In genomic region chr11:130620566-130620965, GRCh38 we compare ENCODE assay signal across 28 cellular contexts.
"Had no signal": no experiment of that assay in that cellular context is flagged by ENCODE, and none has a peak within 500 bp of the region (broad histone marks: within the 10 kb centered on the region; RNA-seq: fewer than 3 reads in every experiment).

No MANE protein-coding gene starts in this region.

- H3K27ac Mint-ChIP-seq: stimulated activated memory B cell treated with anti-CD40 and anti-IgM and Interleukin-4, amounts not matched to agents 10 μg/mL and 1 μg/mL and 100 μg/mL, for 72 hours; stimulated activated naive B cell treated with anti-CD40 and anti-IgM and Interleukin-4, amounts not matched to agents 10 μg/mL and 1 μg/mL and 100 μg/mL, for 72 hours; stimulated activated naive CD8-positive, alpha-beta T cell treated with anti-CD3 and anti-CD28 coated beads, Interleukin-15, amount 100 ng/mL, for 72 hours; stimulated activated naive CD8-positive, alpha-beta T cell treated with anti-CD3 and anti-CD28 coated beads, Interleukin-15, Interleukin-2, amounts not matched to agents 100 ng/mL and 50 ng/mL, for 24 hours; type B pancreatic cell had no signal

- ATAC-seq: stimulated activated memory B cell treated with anti-CD40 and anti-IgM and Interleukin-4, amounts not matched to agents 10 μg/mL and 1 μg/mL and 100 μg/mL, for 72 hours; stimulated activated naive B cell treated with anti-CD40 and anti-IgM and Interleukin-4, amounts not matched to agents 10 μg/mL and 1 μg/mL and 100 μg/mL, for 72 hours; stimulated activated naive CD8-positive, alpha-beta T cell treated with anti-CD3 and anti-CD28 coated beads, Interleukin-15, amount 100 ng/mL, for 72 hours; stimulated activated naive CD8-positive, alpha-beta T cell treated with anti-CD3 and anti-CD28 coated beads, Interleukin-15, Interleukin-2, amounts not matched to agents 100 U/mL and 50 U/mL, for 24 hours; upper lobe of right lung had no signal

- H3K4me1 Mint-ChIP-seq: stimulated activated memory B cell treated with anti-CD40 and anti-IgM and Interleukin-4, amounts not matched to agents 10 μg/mL and 1 μg/mL and 100 μg/mL, for 72 hours; stimulated activated naive B cell treated with anti-CD40 and anti-IgM and Interleukin-4, amounts not matched to agents 10 μg/mL and 1 μg/mL and 100 μg/mL, for 72 hours; stimulated activated naive CD8-positive, alpha-beta T cell treated with anti-CD3 and anti-CD28 coated beads, Interleukin-15, amount 100 ng/mL, for 72 hours had no signal

- H3K9me3 Mint-ChIP-seq: stimulated activated naive CD8-positive, alpha-beta T cell treated with anti-CD3 and anti-CD28 coated beads, Interleukin-15, Interleukin-2, amounts not matched to agents 100 ng/mL and 50 ng/mL, for 24 hours had no signal

- H3K4me3 ChIP-seq: stomach, suprapubic skin, testis, thoracic aorta, thyroid gland, tibial artery, tibial nerve, transverse colon, upper lobe of left lung, upper lobe of right lung, uterus, vagina had no signal

- H3K4me3 Mint-ChIP-seq: stimulated activated memory B cell treated with anti-CD40 and anti-IgM and Interleukin-4, amounts not matched to agents 10 μg/mL and 1 μg/mL and 100 μg/mL, for 72 hours; stimulated activated naive B cell treated with anti-CD40 and anti-IgM and Interleukin-4, amounts not matched to agents 10 μg/mL and 1 μg/mL and 100 μg/mL, for 72 hours; stimulated activated naive CD8-positive, alpha-beta T cell treated with anti-CD3 and anti-CD28 coated beads, Interleukin-15, amount 100 ng/mL, for 72 hours; stimulated activated naive CD8-positive, alpha-beta T cell treated with anti-CD3 and anti-CD28 coated beads, Interleukin-15, Interleukin-2, amounts not matched to agents 100 ng/mL and 50 ng/mL, for 24 hours; type B pancreatic cell had no signal

- H3K36me3 Mint-ChIP-seq: stimulated activated memory B cell treated with anti-CD40 and anti-IgM and Interleukin-4, amounts not matched to agents 10 μg/mL and 1 μg/mL and 100 μg/mL, for 72 hours; stimulated activated naive B cell treated with anti-CD40 and anti-IgM and Interleukin-4, amounts not matched to agents 10 μg/mL and 1 μg/mL and 100 μg/mL, for 72 hours had no signal

- H3K36me3 ChIP-seq: stomach, suprapubic skin, thoracic aorta, thyroid gland, tibial artery, tibial nerve, transverse colon, upper lobe of left lung, upper lobe of right lung, uterus, vagina had no signal

- H3K27me3 ChIP-seq: stomach, testis, thyroid gland, tibial artery, tibial nerve, transverse colon, upper lobe of left lung, upper lobe of right lung, uterus, vagina had no signal

- H3K4me1 ChIP-seq: suprapubic skin, testis, thyroid gland, upper lobe of right lung, uterus had no signal

- FAIRE-seq: urothelium cell line had no signal

- DNase-seq: stimulated activated CD4-positive, alpha-beta T cell treated with anti-CD3 and anti-CD28 coated beads, Interleukin-2, amount 100 ng/mL, for 48 hours; stimulated activated CD4-positive, alpha-beta T cell treated with anti-CD3 and anti-CD28 coated beads, Interleukin-4, amount 100 ng/mL, for 1 hour; stimulated activated CD4-positive, alpha-beta T cell treated with anti-CD3 and anti-CD28 coated beads, Interleukin-4, amount 100 ng/mL, for 24 hours; stimulated activated CD4-positive, alpha-beta T cell treated with anti-CD3 and anti-CD28 coated beads, Interleukin-4, amount 100 ng/mL, for 4 hours; stimulated activated CD8-positive, alpha-beta memory T cell treated with anti-CD3 and anti-CD28 coated beads, Interleukin-4, amount 100 ng/mL, for 48 hours; stimulated activated naive B cell treated with anti-CD40 and anti-IgM and Interleukin-4, amounts not matched to agents 10 μg/mL and 1 μg/mL and 100 μg/mL, for 72 hours; stimulated activated naive CD4-positive, alpha-beta T cell; stimulated activated naive CD4-positive, alpha-beta T cell treated with Interleukin-2 at 50 U/mL for 16 hours; stimulated activated naive CD8-positive, alpha-beta T cell treated with anti-CD3 and anti-CD28 coated beads, Interleukin-15, amount 100 ng/mL, for 72 hours; stimulated activated naive CD8-positive, alpha-beta T cell treated with anti-CD3 and anti-CD28 coated beads, Interleukin-15, Interleukin-2, amounts not matched to agents 100 U/mL and 50 U/mL, for 24 hours; stomach; substantia nigra; testis; thyroid gland; tibial artery; transverse colon; trophoblast cell; upper lobe of left lung; upper lobe of right lung; uterus had no signal

- H3K9me3 ChIP-seq: testis, thoracic aorta, thyroid gland, tibial artery, transverse colon, upper lobe of left lung, upper lobe of right lung, uterus, vagina had no signal

- H3K27ac ChIP-seq: stomach, suprapubic skin, testis, thoracic aorta, thyroid gland, tibial artery, tibial nerve, transverse colon, upper lobe of left lung, upper lobe of right lung, uterus, vagina had no signal
